Comparison of ENCODE assay signal across 1 cellular context in the genomic region with DNA sequence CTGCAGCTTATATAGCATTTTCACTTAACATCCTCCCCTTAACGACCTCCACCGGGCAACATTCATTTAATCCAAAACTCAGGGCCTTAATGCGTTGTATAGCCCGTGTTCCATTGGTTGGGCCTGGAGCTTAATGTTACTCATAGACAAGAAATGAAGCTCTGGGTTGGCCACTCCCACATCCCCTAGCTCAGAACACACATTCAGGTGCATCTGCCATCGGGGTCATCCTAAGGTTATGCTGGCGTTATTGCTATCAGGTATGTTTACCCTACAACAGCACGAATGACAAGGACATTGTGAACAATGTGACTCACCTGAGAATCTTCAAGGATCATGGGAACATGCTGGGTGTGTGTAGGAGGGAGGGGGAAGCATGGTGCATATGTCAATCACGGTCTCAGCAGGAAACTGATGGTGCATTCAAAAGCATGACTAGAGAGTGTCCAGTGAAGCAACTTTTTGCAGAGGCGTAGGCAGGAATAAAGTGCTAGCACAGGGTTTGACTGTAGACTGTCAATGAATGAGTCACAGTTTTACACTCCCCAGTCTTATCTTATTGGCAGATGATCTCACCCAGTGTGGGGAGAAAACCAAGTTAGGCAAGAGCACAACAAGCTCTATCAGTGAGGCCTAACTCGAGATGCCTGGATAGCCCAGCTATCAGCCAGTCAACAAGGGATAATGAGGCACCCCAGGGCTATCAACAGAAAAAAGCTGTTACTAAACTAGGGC.
TF ChIP-seq lines count a peak whose summit lies in the region.

No MANE protein-coding gene starts in this region.

TF ChIP-seq in GM23338, 12 proteins besides CTCF, POLR2A, EP300 and RAD21 (continued from another document):
- TF ChIP-seq, protein P1, sequence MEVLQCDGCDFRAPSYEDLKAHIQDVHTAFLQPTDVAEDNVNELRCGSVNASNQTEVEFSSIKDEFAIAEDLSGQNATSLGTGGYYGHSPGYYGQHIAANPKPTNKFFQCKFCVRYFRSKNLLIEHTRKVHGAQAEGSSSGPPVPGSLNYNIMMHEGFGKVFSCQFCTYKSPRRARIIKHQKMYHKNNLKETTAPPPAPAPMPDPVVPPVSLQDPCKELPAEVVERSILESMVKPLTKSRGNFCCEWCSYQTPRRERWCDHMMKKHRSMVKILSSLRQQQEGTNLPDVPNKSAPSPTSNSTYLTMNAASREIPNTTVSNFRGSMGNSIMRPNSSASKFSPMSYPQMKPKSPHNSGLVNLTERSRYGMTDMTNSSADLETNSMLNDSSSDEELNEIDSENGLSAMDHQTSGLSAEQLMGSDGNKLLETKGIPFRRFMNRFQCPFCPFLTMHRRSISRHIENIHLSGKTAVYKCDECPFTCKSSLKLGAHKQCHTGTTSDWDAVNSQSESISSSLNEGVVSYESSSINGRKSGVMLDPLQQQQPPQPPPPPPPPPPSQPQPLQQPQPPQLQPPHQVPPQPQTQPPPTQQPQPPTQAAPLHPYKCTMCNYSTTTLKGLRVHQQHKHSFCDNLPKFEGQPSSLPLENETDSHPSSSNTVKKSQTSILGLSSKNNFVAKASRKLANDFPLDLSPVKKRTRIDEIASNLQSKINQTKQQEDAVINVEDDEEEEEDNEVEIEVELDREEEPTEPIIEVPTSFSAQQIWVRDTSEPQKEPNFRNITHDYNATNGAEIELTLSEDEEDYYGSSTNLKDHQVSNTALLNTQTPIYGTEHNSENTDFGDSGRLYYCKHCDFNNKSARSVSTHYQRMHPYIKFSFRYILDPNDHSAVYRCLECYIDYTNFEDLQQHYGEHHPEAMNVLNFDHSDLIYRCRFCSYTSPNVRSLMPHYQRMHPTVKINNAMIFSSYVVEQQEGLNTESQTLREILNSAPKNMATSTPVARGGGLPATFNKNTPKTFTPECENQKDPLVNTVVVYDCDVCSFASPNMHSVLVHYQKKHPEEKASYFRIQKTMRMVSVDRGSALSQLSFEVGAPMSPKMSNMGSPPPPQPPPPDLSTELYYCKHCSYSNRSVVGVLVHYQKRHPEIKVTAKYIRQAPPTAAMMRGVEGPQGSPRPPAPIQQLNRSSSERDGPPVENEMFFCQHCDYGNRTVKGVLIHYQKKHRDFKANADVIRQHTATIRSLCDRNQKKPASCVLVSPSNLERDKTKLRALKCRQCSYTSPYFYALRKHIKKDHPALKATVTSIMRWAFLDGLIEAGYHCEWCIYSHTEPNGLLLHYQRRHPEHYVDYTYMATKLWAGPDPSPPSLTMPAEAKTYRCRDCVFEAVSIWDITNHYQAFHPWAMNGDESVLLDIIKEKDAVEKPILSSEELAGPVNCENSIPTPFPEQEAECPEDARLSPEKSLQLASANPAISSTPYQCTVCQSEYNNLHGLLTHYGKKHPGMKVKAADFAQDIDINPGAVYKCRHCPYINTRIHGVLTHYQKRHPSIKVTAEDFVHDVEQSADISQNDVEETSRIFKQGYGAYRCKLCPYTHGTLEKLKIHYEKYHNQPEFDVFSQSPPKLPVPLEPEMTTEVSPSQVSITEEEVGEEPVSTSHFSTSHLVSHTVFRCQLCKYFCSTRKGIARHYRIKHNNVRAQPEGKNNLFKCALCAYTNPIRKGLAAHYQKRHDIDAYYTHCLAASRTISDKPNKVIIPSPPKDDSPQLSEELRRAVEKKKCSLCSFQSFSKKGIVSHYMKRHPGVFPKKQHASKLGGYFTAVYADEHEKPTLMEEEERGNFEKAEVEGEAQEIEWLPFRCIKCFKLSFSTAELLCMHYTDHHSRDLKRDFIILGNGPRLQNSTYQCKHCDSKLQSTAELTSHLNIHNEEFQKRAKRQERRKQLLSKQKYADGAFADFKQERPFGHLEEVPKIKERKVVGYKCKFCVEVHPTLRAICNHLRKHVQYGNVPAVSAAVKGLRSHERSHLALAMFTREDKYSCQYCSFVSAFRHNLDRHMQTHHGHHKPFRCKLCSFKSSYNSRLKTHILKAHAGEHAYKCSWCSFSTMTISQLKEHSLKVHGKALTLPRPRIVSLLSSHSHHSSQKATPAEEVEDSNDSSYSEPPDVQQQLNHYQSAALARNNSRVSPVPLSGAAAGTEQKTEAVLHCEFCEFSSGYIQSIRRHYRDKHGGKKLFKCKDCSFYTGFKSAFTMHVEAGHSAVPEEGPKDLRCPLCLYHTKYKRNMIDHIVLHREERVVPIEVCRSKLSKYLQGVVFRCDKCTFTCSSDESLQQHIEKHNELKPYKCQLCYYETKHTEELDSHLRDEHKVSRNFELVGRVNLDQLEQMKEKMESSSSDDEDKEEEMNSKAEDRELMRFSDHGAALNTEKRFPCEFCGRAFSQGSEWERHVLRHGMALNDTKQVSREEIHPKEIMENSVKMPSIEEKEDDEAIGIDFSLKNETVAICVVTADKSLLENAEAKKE (CRISPR knock-in tag; IDR thresholded peaks at IDR 0.05), result no peak
- TF ChIP-seq, protein P2, sequence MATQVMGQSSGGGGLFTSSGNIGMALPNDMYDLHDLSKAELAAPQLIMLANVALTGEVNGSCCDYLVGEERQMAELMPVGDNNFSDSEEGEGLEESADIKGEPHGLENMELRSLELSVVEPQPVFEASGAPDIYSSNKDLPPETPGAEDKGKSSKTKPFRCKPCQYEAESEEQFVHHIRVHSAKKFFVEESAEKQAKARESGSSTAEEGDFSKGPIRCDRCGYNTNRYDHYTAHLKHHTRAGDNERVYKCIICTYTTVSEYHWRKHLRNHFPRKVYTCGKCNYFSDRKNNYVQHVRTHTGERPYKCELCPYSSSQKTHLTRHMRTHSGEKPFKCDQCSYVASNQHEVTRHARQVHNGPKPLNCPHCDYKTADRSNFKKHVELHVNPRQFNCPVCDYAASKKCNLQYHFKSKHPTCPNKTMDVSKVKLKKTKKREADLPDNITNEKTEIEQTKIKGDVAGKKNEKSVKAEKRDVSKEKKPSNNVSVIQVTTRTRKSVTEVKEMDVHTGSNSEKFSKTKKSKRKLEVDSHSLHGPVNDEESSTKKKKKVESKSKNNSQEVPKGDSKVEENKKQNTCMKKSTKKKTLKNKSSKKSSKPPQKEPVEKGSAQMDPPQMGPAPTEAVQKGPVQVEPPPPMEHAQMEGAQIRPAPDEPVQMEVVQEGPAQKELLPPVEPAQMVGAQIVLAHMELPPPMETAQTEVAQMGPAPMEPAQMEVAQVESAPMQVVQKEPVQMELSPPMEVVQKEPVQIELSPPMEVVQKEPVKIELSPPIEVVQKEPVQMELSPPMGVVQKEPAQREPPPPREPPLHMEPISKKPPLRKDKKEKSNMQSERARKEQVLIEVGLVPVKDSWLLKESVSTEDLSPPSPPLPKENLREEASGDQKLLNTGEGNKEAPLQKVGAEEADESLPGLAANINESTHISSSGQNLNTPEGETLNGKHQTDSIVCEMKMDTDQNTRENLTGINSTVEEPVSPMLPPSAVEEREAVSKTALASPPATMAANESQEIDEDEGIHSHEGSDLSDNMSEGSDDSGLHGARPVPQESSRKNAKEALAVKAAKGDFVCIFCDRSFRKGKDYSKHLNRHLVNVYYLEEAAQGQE (IDR thresholded peaks at IDR 0.05; ENCODE audit: unreplicated experiment), result no peak
